ENCODE assay signal across 21 cellular contexts in the genomic region with DNA sequence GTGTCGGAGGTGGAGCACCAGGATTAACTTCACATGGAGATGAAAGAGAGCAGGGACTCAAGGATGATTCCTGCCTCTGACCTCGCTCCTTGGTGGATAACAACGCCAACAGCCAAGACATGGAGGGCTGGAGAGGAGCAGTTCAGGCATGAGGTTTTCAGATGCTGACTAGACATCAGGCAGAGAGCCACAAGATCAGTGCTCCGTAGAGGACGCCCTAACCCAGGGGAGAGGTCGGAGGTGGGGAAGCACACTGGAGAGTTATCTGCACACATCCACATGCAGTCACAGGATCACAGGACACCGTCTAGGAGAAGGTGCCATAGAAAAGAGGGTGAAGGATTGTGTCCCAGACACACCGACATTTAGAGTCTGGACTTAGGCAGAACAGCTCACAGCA.
"Had no signal": no experiment of that assay in that cellular context is flagged by ENCODE, and none has a peak within 500 bp of the region (broad histone marks: within the 10 kb centered on the region; RNA-seq: fewer than 3 reads in every experiment).

No MANE protein-coding gene starts in this region.

- H3K27me3 ChIP-seq: dorsolateral prefrontal cortex, gastrocnemius medialis, pancreas, right lobe of liver, tibial nerve, upper lobe of left lung, uterus had no signal

- FAIRE-seq: kidney, pancreas, small intestine had no signal

- H3K4me1 ChIP-seq: gastrocnemius medialis, pancreas, right lobe of liver, tibial nerve, upper lobe of left lung, uterus had no signal

- H3K27ac ChIP-seq: dorsolateral prefrontal cortex, gastrocnemius medialis, pancreas, right lobe of liver, thoracic aorta, tibial nerve, upper lobe of left lung, uterus had no signal

- H3K4me3 ChIP-seq: dorsolateral prefrontal cortex, gastrocnemius medialis, mucosa of descending colon, pancreas, right lobe of liver, thoracic aorta, tibial nerve, upper lobe of left lung, uterus had no signal

- DNase-seq: dorsolateral prefrontal cortex; effector CD4-positive, alpha-beta T cell; foreskin fibroblast; gastrocnemius medialis; kidney; mesenchymal stem cell; mucosa of descending colon; naive thymus-derived CD8-positive, alpha-beta T cell; nephron progenitor cell; occipital lobe; pancreas; retina; small intestine; stimulated activated CD4-positive, alpha-beta T cell treated with anti-CD3 and anti-CD28 coated beads, Interleukin-15, amount 100 ng/mL, for 24 hours; stimulated activated CD4-positive, alpha-beta T cell treated with anti-CD3 and anti-CD28 coated beads, Interleukin-2, amount 100 ng/mL, for 48 hours; stimulated activated naive B cell treated with anti-CD40 and anti-IgM and Interleukin-4, amounts not matched to agents 10 μg/mL and 1 μg/mL and 100 μg/mL, for 72 hours; upper lobe of left lung; uterus had no signal

- H3K36me3 ChIP-seq: gastrocnemius medialis, pancreas, right lobe of liver, thoracic aorta, tibial nerve, upper lobe of left lung, uterus had no signal

- H3K9me3 ChIP-seq: gastrocnemius medialis, pancreas, right lobe of liver, thoracic aorta, upper lobe of left lung had no signal
